17 cellular contexts compared by ENCODE assay signal in genomic region chr22:49664891-49665290, GRCh38.
"Had no signal": no experiment of that assay in that cellular context is flagged by ENCODE, and none has a peak within 500 bp of the region (broad histone marks: within the 10 kb centered on the region; RNA-seq: fewer than 3 reads in every experiment).

No MANE protein-coding gene starts in this region.

- ATAC-seq: heart left ventricle, left lung, WTC11 had no signal

- H3K36me3 ChIP-seq: cardiac muscle cell, heart left ventricle, left lung, neutrophil, right atrium auricular region, spleen had no signal

- H3K4me1 Mint-ChIP-seq: mesothelial cell of epicardium had no signal

- H3K27ac Mint-ChIP-seq: activated CD4-positive, alpha-beta T cell treated with anti-CD3 and anti-CD28 coated beads, Interleukin-2, amount 10 ng/mL, durations not matched to agents 24 days and 14 days; activated naive CD8-positive, alpha-beta T cell; activated T-helper 2 cell treated with anti-CD3 and anti-CD28 coated beads, Interferon-gamma antibody, Interleukin-2, Interleukin-4, amounts not matched to agents 10 μg/mL and 5 μg/mL and 100 μg/mL, durations not matched to agents 14 hours and 24 hours and 36 hours; mesothelial cell of epicardium; WTC11 had no signal

- H3K36me3 Mint-ChIP-seq: activated naive CD8-positive, alpha-beta T cell; mesothelial cell of epicardium; WTC11 had no signal

- H3K27me3 Mint-ChIP-seq: activated naive CD8-positive, alpha-beta T cell had no signal

- H3K4me3 ChIP-seq: cardiac muscle cell, heart left ventricle, left lung, spleen had no signal

- H3K9me3 ChIP-seq: heart left ventricle, left lung, right atrium auricular region had no signal

- H3K9me3 Mint-ChIP-seq: activated CD4-positive, alpha-beta T cell treated with anti-CD3 and anti-CD28 coated beads, Interleukin-2, amount 10 ng/mL, durations not matched to agents 24 days and 14 days; activated T-helper 2 cell treated with anti-CD3 and anti-CD28 coated beads, Interferon-gamma antibody, Interleukin-2, Interleukin-4, amounts not matched to agents 10 μg/mL and 5 μg/mL and 100 μg/mL, durations not matched to agents 14 hours and 24 hours and 36 hours; mesothelial cell of epicardium had no signal

- H3K4me3 Mint-ChIP-seq: activated CD4-positive, alpha-beta T cell treated with anti-CD3 and anti-CD28 coated beads, Interleukin-2, amount 10 ng/mL, durations not matched to agents 24 days and 14 days; activated naive CD8-positive, alpha-beta T cell; mesothelial cell of epicardium; WTC11 had no signal

- DNase-seq: activated CD4-positive, alpha-beta T cell treated with anti-CD3 and anti-CD28 coated beads, Interleukin-2, amount 10 ng/mL, durations not matched to agents 24 days and 14 days; activated CD8-positive, alpha-beta memory T cell treated with anti-CD3 and anti-CD28 coated beads for 24 hours; foreskin melanocyte; spleen; stimulated activated CD4-positive, alpha-beta T cell treated with anti-CD3 and anti-CD28 coated beads, Interleukin-2, amount 100 ng/mL, for 24 hours; stimulated activated naive CD4-positive, alpha-beta T cell; T-helper 1 cell; trophoblast cell had no signal

- H3K27me3 ChIP-seq: right atrium auricular region had no signal

- H3K27ac ChIP-seq: cardiac muscle cell, neutrophil, right atrium auricular region, spleen had no signal
